ENCODE assay signal across 1 cellular context in the genomic region with DNA sequence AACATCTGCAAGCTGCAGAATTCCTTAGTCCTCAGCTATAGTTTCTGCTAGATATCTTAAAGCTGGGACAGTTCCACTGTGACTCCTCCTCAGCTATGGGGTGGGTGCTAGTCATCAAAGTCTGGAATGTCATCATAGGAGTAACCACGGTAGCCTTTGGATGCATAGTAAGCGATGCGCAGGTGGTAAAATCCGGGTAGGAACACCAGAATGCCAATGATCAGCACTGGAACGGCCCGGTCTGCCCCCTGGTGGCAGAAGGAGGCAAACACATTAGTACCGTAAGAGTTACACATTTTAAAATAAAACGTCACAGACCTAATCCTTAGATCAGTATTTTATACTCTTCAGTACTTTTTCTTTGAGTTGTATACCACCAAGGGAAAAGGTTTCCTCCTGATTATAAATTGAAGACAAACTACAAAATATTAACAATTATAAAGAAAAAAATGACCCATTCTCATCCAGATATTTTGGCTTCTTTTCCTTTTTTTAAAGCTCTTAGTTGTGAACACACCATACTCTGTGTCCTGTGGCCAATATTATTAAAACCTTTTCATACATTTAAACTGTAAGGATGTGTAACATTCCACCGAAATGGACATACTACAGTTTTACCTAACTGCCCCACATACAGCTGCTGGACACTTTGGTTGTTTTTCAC.
TF ChIP-seq lines count a peak whose summit lies in the region.

No MANE protein-coding gene starts in this region.

TF ChIP-seq in H1, 55 proteins besides CTCF, POLR2A, EP300 and RAD21 (continued from another document):
- TF ChIP-seq, protein P1, sequence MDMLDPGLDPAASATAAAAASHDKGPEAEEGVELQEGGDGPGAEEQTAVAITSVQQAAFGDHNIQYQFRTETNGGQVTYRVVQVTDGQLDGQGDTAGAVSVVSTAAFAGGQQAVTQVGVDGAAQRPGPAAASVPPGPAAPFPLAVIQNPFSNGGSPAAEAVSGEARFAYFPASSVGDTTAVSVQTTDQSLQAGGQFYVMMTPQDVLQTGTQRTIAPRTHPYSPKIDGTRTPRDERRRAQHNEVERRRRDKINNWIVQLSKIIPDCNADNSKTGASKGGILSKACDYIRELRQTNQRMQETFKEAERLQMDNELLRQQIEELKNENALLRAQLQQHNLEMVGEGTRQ (IDR thresholded peaks at IDR 0.05; ENCODE audit: low read length): no peak
- TF ChIP-seq BCL11A (IDR thresholded peaks at IDR 0.05; ENCODE audit: low read depth in 2 of 2, low read length in 2 of 2) (no peak), CHD2 (IDR thresholded peaks at IDR 0.05; ENCODE audit: low read length) (no peak), RNF2 (IDR thresholded peaks at IDR 0.05; ENCODE audit: borderline replicate concordance, low read depth, low read length, missing control alignments, poor library complexity, severe bottlenecking) (no peak), RXRA (IDR thresholded peaks at IDR 0.05; ENCODE audit: insufficient read depth, low read depth, low read length) (no peak), POU5F1 (IDR thresholded peaks at IDR 0.05; ENCODE audit: low read depth, low read length) (no peak), KDM5A (IDR thresholded peaks at IDR 0.05; ENCODE audit: low read length) (no peak), MAFK (IDR thresholded peaks at IDR 0.05; ENCODE audit: low read depth, low read length) (no peak), KDM4A (IDR thresholded peaks at IDR 0.05; ENCODE audit: low read depth, low read length, severe bottlenecking) (no peak), YY1 (IDR thresholded peaks at IDR 0.05; ENCODE audit: low read depth, low read length) (no peak), TAF7 (optimal IDR thresholded peaks at IDR 0.05; ENCODE audit: borderline replicate concordance, low read depth, low read length) (no peak), FOSL1 (IDR thresholded peaks at IDR 0.05; ENCODE audit: insufficient read depth, low read depth, low read length) (no peak), GTF2F1 (IDR thresholded peaks at IDR 0.05; ENCODE audit: borderline replicate concordance, low read depth, low read length) (no peak), CBX8 (IDR thresholded peaks at IDR 0.05; ENCODE audit: borderline replicate concordance, low read depth, low read length) (no peak)
- TF ChIP-seq, protein P2, sequence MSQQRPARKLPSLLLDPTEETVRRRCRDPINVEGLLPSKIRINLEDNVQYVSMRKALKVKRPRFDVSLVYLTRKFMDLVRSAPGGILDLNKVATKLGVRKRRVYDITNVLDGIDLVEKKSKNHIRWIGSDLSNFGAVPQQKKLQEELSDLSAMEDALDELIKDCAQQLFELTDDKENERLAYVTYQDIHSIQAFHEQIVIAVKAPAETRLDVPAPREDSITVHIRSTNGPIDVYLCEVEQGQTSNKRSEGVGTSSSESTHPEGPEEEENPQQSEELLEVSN (IDR thresholded peaks at IDR 0.05): no peak
- TF ChIP-seq, protein P3, sequence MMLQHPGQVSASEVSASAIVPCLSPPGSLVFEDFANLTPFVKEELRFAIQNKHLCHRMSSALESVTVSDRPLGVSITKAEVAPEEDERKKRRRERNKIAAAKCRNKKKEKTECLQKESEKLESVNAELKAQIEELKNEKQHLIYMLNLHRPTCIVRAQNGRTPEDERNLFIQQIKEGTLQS (IDR thresholded peaks at IDR 0.05; ENCODE audit: insufficient read depth, low read depth, low read length): no peak
